Comparison of ENCODE assay signal across 8 cellular contexts in genomic region chr10:88989824-88990527, GRCh38. TPM values are rescaled to one million over a fixed set of nuclear protein-coding genes. Genes with fewer than 3 reads are reported as not detected.
DNase-seq lines count a peak whose midpoint lies in the region; ATAC-seq, FAIRE-seq and TF ChIP-seq lines count a peak whose summit lies in the region.

No MANE protein-coding gene starts in this region.

- 6% methylated on average over 13 of the region's 13 CpGs for WGBS in K562 (ENCODE audit: insufficient coverage, low coverage, missing lambda C conversion rate)

- ATAC-seq in GM19438 (IDR thresholded peaks at IDR 0.05; ENCODE audit: low read depth, unreplicated experiment) (peak; percentile 15), K562 (no peak; the same call in 2 of the 3 replicates), GM21576 (IDR thresholded peaks at IDR 0.05; ENCODE audit: unreplicated experiment) (no peak)
- peak; percentile 2 for ATAC-seq in stimulated activated memory B cell treated with anti-CD40 and anti-IgM and Interleukin-4, amounts not matched to agents 10 μg/mL and 1 μg/mL and 100 μg/mL, for 72 hours

- H3K9me1 ChIP-seq in K562 (ENCODE audit: control insufficient read depth, insufficient read depth, low read length), result no peaks in the 10 kb centered on the region

- DNase-seq in AG20443 (ENCODE audit: low spot score), result peak; percentile 74
- peak; percentile 58 for DNase-seq in Karpas-422
- no peak for DNase-seq in K562 (ENCODE audit: extremely low read depth in 1 of 4, low spot score in 3 of 4)
- DNase-seq in iPS-NIHi11 (ENCODE audit: low spot score), result peak; percentile 69
- no peak for DNase-seq in GM19240 (ENCODE audit: insufficient read length, low spot score)

- intact Hi-C loops in K562 (cut with micrococcal nuclease), result loop anchor here (10.0 kb wide), 1 partner anchor 155 kb away; no protein-coding TSS in a partner anchor

- BruUV-seq in K562 (replicated peaks; lab: Mats Ljungman, UMichigan), result no TSS peak

- peak overlapping the region; percentile 85 for H3K4me2 ChIP-seq in Karpas-422 (ENCODE audit: low read depth, low read length, poor library complexity, severe bottlenecking)
- no peak overlapping the region for H3K4me2 ChIP-seq in K562 (ENCODE audit: insufficient read depth, low read length)

- no peaks in the 10 kb centered on the region for H3K27me3 Mint-ChIP-seq in stimulated activated memory B cell treated with anti-CD40 and anti-IgM and Interleukin-4, amounts not matched to agents 10 μg/mL and 1 μg/mL and 100 μg/mL, for 72 hours

- H3K27ac Mint-ChIP-seq in stimulated activated memory B cell treated with anti-CD40 and anti-IgM and Interleukin-4, amounts not matched to agents 10 μg/mL and 1 μg/mL and 100 μg/mL, for 72 hours, result peak overlapping the region; percentile 97

- TF ChIP-seq POLR2A in K562 (conservative IDR thresholded peaks at IDR 0.05), result no peak

- no peak for TF ChIP-seq CTCF in K562 (IDR thresholded peaks at IDR 0.05 in 2 of 3, conservative IDR thresholded peaks at IDR 0.05 in 1 of 3; ENCODE audit: insufficient read depth in 2 of 3, low read depth in 1 of 3, low read length in 3 of 3)

- in situ Hi-C loops in K562 (cut with MboI), result no loop called here

- CTCF ChIA-PET in K562 (lab: Yijun Ruan, JAX; ENCODE audit: low intra/inter-chr PET ratio), result no interaction called here

- TF ChIP-seq RAD21 in K562 (CRISPR knock-in tag; conservative IDR thresholded peaks at IDR 0.05 in 1 of 2, IDR thresholded peaks at IDR 0.05 in 1 of 2), result no peak

- H3K27me3 ChIP-seq in Karpas-422 (ENCODE audit: low read length) (no peaks in the 10 kb centered on the region), K562 (ENCODE audit: control insufficient read depth in 2 of 2, insufficient read depth in 2 of 2, low read length in 2 of 2) (peaks cover 0 to 9% of the 10 kb centered on the region in 2 experiments; a peak in 1 of 5 replicates)

- H3K9ac ChIP-seq in Karpas-422 (ENCODE audit: low read length) (peak overlapping the region; percentile 98), K562 (ENCODE audit: insufficient read depth in 1 of 2, low read depth in 2 of 2, low read length in 2 of 2) (no peak overlapping the region; a peak in 1 of 4 replicates)

- no peak for TF ChIP-seq EP300 in K562 (IDR thresholded peaks at IDR 0.05; ENCODE audit: low read length)

- no peaks in the 10 kb centered on the region for H3K9me3 ChIP-seq in Karpas-422 (ENCODE audit: low read length)
- H3K9me3 ChIP-seq in K562 (replicated peaks; ENCODE audit: control insufficient read depth, insufficient read depth, low read depth, low read length), result no peaks in the 10 kb centered on the region

- H2AFZ ChIP-seq in Karpas-422 (ENCODE audit: low read length) (no peak overlapping the region), K562 (ENCODE audit: low read depth, low read length) (peak overlapping the region; percentile 91; the same call in 1 of the 2 replicates)

- peak overlapping the region; percentile 92 for H3K4me3 ChIP-seq in Karpas-422 (ENCODE audit: low read length)
- peak overlapping the region; percentile 37; the same call in 1 of the 2 replicates for H3K4me3 ChIP-seq in K562

- H3K27ac ChIP-seq in Karpas-422 (ENCODE audit: low read length) (peak overlapping the region; percentile 99), K562 (ENCODE audit: extremely low read depth, low read depth, low read length) (no peak overlapping the region)

- H3K9me2 ChIP-seq in Karpas-422 (replicated peaks; ENCODE audit: insufficient read depth, low read length), result no peaks in the 10 kb centered on the region

- peaks cover 6% of the 10 kb centered on the region for H3K36me3 Mint-ChIP-seq in stimulated activated memory B cell treated with anti-CD40 and anti-IgM and Interleukin-4, amounts not matched to agents 10 μg/mL and 1 μg/mL and 100 μg/mL, for 72 hours

- H4K20me1 ChIP-seq in Karpas-422 (ENCODE audit: insufficient read depth, low read depth, low read length) (no peaks in the 10 kb centered on the region), K562 (replicated peaks; ENCODE audit: control insufficient read depth, insufficient read depth, low read length) (no peaks in the 10 kb centered on the region)

- POLR2A ChIA-PET in K562 (lab: Yijun Ruan, JAX), result interaction anchor here (0.6 to 0.8 kb wide), 2 partner anchors 19 to 221 kb away, joined by 3 read pairs; no protein-coding TSS in a partner anchor

- H3K4me3 Mint-ChIP-seq in stimulated activated memory B cell treated with anti-CD40 and anti-IgM and Interleukin-4, amounts not matched to agents 10 μg/mL and 1 μg/mL and 100 μg/mL, for 72 hours, result peak overlapping the region; percentile 96

- H3K36me3 ChIP-seq in Karpas-422 (ENCODE audit: insufficient read depth, low read length) (no peaks in the 10 kb centered on the region), K562 (ENCODE audit: control insufficient read depth, insufficient read depth, low read length) (no peaks in the 10 kb centered on the region)

- H3K4me1 Mint-ChIP-seq in stimulated activated memory B cell treated with anti-CD40 and anti-IgM and Interleukin-4, amounts not matched to agents 10 μg/mL and 1 μg/mL and 100 μg/mL, for 72 hours, result peaks cover 38% of the 10 kb centered on the region

- H3K9me3 Mint-ChIP-seq in stimulated activated memory B cell treated with anti-CD40 and anti-IgM and Interleukin-4, amounts not matched to agents 10 μg/mL and 1 μg/mL and 100 μg/mL, for 72 hours, result peaks cover 6% of the 10 kb centered on the region

- H3K4me1 ChIP-seq in Karpas-422 (ENCODE audit: low read length), result peaks cover 46% of the 10 kb centered on the region
- H3K4me1 ChIP-seq in K562 (replicated peaks in 1 of 2; ENCODE audit: control insufficient read depth in 2 of 2, insufficient read depth in 2 of 2, low read length in 2 of 2), result peaks cover 0 to 11% of the 10 kb centered on the region in 2 experiments; a peak in 2 of 5 replicates

- no peak for FAIRE-seq in K562 (lab: Jason Lieb, UNC)

- H3K79me2 ChIP-seq in Karpas-422 (ENCODE audit: low read length) (peaks cover 36% of the 10 kb centered on the region), K562 (ENCODE audit: control insufficient read depth, insufficient read depth, low read length) (no peaks in the 10 kb centered on the region)

TF ChIP-seq in K562, 482 proteins besides CTCF, POLR2A, EP300 and RAD21:
- TF ChIP-seq CEBPB (tag; IDR thresholded peaks at IDR 0.05) (peak; percentile 84), ZNF175 (CRISPR knock-in tag; IDR thresholded peaks at IDR 0.05; ENCODE audit: low read depth) (no peak)

RNA-seq across cellular contexts. Expression of gene FAS, which starts 0.6 kb away (rescaled TPM):
- total RNA-seq in Karpas-422 (2014; rRNA removed; shearing (Covaris generic); ENCODE audit: low replicate concordance), result 68.5 and 91.9 TPM in 2 replicates
- 0.76 TPM in 1 of 2 replicates, not detected in the other for total RNA-seq in K562 (2011; cell fraction: chromatin; rRNA removed; ENCODE audit: low replicate concordance)
- total RNA-seq in K562 (2011; cell fraction: nucleolus; rRNA removed), result not detected in 2 replicates
- 1.2 TPM in 1 of 2 replicates, not detected in the other for total RNA-seq in K562 (2011; cell fraction: nucleoplasm; rRNA removed)
- total RNA-seq in K562 (2014; rRNA removed), result 0.20 and 0.41 TPM in 2 replicates
- total RNA-seq in K562 (2014; rRNA removed; fragmentation: Illumina TruSeq; extraction: Trizol), result 0.62 and 0.64 TPM in 2 replicates
- 0.11 and 0.29 TPM in 2 replicates for total RNA-seq in K562 (2015; rRNA removed; fragmentation: Illumina TruSeq; extraction: Trizol)
- 0.36 and 0.55 TPM in 2 replicates for total RNA-seq in K562 (2021)
- polyA plus RNA-seq in K562 (2011; rRNA removed), result 0.08 and 0.11 TPM in 2 replicates
- polyA plus RNA-seq in K562 (2011; cell fraction: cytosol; rRNA removed), result 0.04 TPM in 1 of 2 replicates, not detected in the other
- not detected in 2 replicates for polyA plus RNA-seq in K562 (2011; cell fraction: nucleus; rRNA removed)
- polyA plus RNA-seq in K562 (2012), result 0.42 and 0.91 TPM in 2 replicates
- polyA plus RNA-seq in K562 (2014; fragmentation: Illumina TruSeq; extraction: Trizol), result 0.37 and 0.68 TPM in 2 replicates
- under 1 TPM; 0.10 to 0.34 TPM for polyA plus RNA-seq in K562 (2014; fragmentation: Nextera tagmentation; extraction: Ambion mirVana)
- 0.56 TPM in 1 of 2 replicates, not detected in the other for polyA plus RNA-seq in K562 (2014; rRNA removed)
- 0.67 TPM in 1 of 2 replicates, not detected in the other for polyA minus RNA-seq in K562 (2011; rRNA and poly(A)+ RNA removed)
- not detected in 2 replicates for polyA minus RNA-seq in K562 (2011; cell fraction: cytosol; rRNA and poly(A)+ RNA removed)
- not detected in 2 replicates for polyA minus RNA-seq in K562 (2011; cell fraction: nucleus; rRNA and poly(A)+ RNA removed)

RNA-seq across cellular contexts. Expression of gene ACTA2, which starts 37.4 kb away (rescaled TPM):
- 0.61 and 1.3 TPM in 2 replicates for total RNA-seq in Karpas-422 (2014; rRNA removed; shearing (Covaris generic); ENCODE audit: low replicate concordance)
- total RNA-seq in K562 (2011; cell fraction: chromatin; rRNA removed; ENCODE audit: low replicate concordance), result not detected in 2 replicates
- total RNA-seq in K562 (2011; cell fraction: nucleolus; rRNA removed), result not detected in 2 replicates
- total RNA-seq in K562 (2011; cell fraction: nucleoplasm; rRNA removed), result not detected in 2 replicates
- total RNA-seq in K562 (2014; rRNA removed), result 0.29 and 1.0 TPM in 2 replicates
- 0.15 TPM in 1 of 2 replicates, not detected in the other for total RNA-seq in K562 (2014; rRNA removed; fragmentation: Illumina TruSeq; extraction: Trizol)
- 0.22 and 0.30 TPM in 2 replicates for total RNA-seq in K562 (2015; rRNA removed; fragmentation: Illumina TruSeq; extraction: Trizol)
- total RNA-seq in K562 (2021), result 0.60 and 1.4 TPM in 2 replicates
- not detected in 2 replicates for polyA plus RNA-seq in K562 (2011; rRNA removed)
- polyA plus RNA-seq in K562 (2011; cell fraction: cytosol; rRNA removed), result 0.03 TPM in 1 of 2 replicates, not detected in the other
- not detected in 2 replicates for polyA plus RNA-seq in K562 (2011; cell fraction: nucleus; rRNA removed)
- 0.74 and 1.1 TPM in 2 replicates for polyA plus RNA-seq in K562 (2012)
- polyA plus RNA-seq in K562 (2014; fragmentation: Illumina TruSeq; extraction: Trizol), result 0.30 and 0.48 TPM in 2 replicates
- polyA plus RNA-seq in K562 (2014; fragmentation: Nextera tagmentation; extraction: Ambion mirVana), result not detected
- polyA plus RNA-seq in K562 (2014; rRNA removed), result 0.46 TPM in 1 of 2 replicates, not detected in the other
- not detected in 2 replicates for polyA minus RNA-seq in K562 (2011; rRNA and poly(A)+ RNA removed)
- polyA minus RNA-seq in K562 (2011; cell fraction: cytosol; rRNA and poly(A)+ RNA removed), result not detected in 2 replicates
- polyA minus RNA-seq in K562 (2011; cell fraction: nucleus; rRNA and poly(A)+ RNA removed), result 0.27 TPM in 1 of 2 replicates, not detected in the other

Comparison
In these comparisons a context has a peak if more than half of its experiments do, and no peak if none do; other contexts are left out.
1. DNase-seq: peak in AG20443 (single experiment), Karpas-422 (single experiment) and iPS-NIHi11 (single experiment); none in K562 (0 of 4) and GM19240 (single experiment).
2. ATAC-seq: peak in GM19438 (single experiment) and stimulated activated memory B cell treated with anti-CD40 and anti-IgM and Interleukin-4, amounts not matched to agents 10 μg/mL and 1 μg/mL and 100 μg/mL, for 72 hours (single experiment); none in K562 (single experiment) and GM21576 (single experiment).
3. RNA of gene FAS, which starts 0.6 kb away (total RNA-seq): 68.5 to 91.9 TPM in Karpas-422; 0.11 to 1.2 TPM in K562; every median in the first group is over 10 times any median in the second.